Comparison of ENCODE assay signal across 1 cellular context in the genomic region with DNA sequence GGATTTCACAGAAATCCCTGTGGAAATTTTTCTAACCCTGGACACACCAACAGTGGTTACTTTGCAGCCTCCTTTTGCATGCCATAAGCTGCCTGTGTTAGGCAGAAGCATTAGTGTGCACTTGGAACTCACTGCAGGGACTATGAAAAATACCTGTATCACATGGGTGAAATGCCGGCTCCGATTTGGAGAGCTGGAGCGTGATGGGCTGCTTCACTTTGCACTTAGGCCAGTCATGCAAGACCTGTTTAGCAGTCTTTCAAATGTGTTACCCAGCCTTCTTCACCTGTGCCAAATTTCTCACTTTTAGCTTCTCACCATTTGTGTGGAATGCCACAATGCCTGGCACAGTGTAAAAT.
A peak's percentile ranks its signal among the peaks of the same experiment; 100 is the strongest.
TF ChIP-seq lines count a peak whose summit lies in the region.

No MANE protein-coding gene starts in this region.

TF ChIP-seq in K562, 482 proteins besides CTCF, POLR2A, EP300 and RAD21:
- TF ChIP-seq, protein P1, sequence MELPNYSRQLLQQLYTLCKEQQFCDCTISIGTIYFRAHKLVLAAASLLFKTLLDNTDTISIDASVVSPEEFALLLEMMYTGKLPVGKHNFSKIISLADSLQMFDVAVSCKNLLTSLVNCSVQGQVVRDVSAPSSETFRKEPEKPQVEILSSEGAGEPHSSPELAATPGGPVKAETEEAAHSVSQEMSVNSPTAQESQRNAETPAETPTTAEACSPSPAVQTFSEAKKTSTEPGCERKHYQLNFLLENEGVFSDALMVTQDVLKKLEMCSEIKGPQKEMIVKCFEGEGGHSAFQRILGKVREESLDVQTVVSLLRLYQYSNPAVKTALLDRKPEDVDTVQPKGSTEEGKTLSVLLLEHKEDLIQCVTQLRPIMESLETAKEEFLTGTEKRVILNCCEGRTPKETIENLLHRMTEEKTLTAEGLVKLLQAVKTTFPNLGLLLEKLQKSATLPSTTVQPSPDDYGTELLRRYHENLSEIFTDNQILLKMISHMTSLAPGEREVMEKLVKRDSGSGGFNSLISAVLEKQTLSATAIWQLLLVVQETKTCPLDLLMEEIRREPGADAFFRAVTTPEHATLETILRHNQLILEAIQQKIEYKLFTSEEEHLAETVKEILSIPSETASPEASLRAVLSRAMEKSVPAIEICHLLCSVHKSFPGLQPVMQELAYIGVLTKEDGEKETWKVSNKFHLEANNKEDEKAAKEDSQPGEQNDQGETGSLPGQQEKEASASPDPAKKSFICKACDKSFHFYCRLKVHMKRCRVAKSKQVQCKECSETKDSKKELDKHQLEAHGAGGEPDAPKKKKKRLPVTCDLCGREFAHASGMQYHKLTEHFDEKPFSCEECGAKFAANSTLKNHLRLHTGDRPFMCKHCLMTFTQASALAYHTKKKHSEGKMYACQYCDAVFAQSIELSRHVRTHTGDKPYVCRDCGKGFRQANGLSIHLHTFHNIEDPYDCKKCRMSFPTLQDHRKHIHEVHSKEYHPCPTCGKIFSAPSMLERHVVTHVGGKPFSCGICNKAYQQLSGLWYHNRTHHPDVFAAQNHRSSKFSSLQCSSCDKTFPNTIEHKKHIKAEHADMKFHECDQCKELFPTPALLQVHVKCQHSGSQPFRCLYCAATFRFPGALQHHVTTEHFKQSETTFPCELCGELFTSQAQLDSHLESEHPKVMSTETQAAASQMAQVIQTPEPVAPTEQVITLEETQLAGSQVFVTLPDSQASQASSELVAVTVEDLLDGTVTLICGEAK (IDR thresholded peaks at IDR 0.05): 0 out of 2 replicates have a peak, but pooled peaks have one; percentile 7
- TF ChIP-seq, protein P1 (CRISPR knock-in tag; IDR thresholded peaks at IDR 0.05): no peak
- TF ChIP-seq ZNF766 (CRISPR knock-in tag; conservative IDR thresholded peaks at IDR 0.05): 0 out of 2 replicates have a peak, but pooled peaks have one; percentile 5
- TF ChIP-seq ZNF3 (CRISPR knock-in tag; IDR thresholded peaks at IDR 0.05): no peak
- TF ChIP-seq, protein P2, sequence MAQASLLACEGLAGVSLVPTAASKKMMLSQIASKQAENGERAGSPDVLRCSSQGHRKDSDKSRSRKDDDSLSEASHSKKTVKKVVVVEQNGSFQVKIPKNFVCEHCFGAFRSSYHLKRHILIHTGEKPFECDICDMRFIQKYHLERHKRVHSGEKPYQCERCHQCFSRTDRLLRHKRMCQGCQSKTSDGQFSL (CRISPR knock-in tag; IDR thresholded peaks at IDR 0.05): no peak
- TF ChIP-seq, protein P2 (tag; IDR thresholded peaks at IDR 0.05): 0 out of 4 replicates have a peak, but pooled peaks of 1 of the 2 experiments have one; percentile 28
- 0 out of 2 replicates have a peak, but pooled peaks have one; percentile 19 for TF ChIP-seq ELF2 (CRISPR knock-in tag; IDR thresholded peaks at IDR 0.05)
- TF ChIP-seq, protein P3, sequence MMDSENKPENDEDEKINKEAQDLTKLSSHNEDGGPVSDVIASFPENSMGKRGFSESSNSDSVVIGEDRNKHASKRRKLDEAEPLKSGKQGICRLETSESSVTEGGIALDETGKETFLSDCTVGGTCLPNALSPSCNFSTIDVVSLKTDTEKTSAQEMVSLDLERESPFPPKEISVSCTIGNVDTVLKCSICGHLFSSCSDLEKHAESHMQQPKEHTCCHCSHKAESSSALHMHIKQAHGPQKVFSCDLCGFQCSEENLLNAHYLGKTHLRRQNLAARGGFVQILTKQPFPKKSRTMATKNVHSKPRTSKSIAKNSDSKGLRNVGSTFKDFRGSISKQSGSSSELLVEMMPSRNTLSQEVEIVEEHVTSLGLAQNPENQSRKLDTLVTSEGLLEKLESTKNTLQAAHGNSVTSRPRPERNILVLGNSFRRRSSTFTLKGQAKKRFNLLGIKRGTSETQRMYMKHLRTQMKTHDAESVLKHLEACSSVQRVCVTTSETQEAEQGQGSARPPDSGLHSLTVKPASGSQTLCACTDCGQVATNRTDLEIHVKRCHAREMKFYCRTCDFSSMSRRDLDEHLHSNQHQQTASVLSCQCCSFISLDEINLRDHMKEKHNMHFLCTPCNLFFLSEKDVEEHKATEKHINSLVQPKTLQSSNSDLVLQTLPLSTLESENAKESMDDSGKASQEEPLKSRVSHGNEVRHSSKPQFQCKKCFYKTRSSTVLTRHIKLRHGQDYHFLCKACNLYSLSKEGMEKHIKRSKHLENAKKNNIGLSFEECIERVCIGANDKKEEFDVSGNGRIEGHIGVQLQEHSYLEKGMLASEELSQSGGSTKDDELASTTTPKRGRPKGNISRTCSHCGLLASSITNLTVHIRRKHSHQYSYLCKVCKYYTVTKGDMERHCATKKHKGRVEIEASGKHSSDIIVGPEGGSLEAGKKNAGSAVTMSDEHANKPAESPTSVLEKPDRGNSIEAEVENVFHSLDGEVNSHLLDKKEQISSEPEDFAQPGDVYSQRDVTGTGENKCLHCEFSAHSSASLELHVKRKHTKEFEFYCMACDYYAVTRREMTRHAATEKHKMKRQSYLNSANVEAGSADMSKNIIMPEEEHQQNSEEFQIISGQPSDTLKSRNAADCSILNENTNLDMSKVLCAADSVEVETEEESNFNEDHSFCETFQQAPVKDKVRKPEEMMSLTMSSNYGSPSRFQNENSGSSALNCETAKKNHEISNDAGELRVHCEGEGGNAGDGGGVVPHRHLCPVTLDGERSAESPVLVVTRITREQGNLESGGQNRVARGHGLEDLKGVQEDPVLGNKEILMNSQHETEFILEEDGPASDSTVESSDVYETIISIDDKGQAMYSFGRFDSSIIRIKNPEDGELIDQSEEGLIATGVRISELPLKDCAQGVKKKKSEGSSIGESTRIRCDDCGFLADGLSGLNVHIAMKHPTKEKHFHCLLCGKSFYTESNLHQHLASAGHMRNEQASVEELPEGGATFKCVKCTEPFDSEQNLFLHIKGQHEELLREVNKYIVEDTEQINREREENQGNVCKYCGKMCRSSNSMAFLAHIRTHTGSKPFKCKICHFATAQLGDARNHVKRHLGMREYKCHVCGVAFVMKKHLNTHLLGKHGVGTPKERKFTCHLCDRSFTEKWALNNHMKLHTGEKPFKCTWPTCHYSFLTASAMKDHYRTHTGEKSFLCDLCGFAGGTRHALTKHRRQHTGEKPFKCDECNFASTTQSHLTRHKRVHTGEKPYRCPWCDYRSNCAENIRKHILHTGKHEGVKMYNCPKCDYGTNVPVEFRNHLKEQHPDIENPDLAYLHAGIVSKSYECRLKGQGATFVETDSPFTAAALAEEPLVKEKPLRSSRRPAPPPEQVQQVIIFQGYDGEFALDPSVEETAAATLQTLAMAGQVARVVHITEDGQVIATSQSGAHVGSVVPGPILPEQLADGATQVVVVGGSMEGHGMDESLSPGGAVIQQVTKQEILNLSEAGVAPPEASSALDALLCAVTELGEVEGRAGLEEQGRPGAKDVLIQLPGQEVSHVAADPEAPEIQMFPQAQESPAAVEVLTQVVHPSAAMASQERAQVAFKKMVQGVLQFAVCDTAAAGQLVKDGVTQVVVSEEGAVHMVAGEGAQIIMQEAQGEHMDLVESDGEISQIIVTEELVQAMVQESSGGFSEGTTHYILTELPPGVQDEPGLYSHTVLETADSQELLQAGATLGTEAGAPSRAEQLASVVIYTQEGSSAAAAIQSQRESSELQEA (IDR thresholded peaks at IDR 0.05; ENCODE audit: low read depth): no peak
